ENCODE assay signal across 11 cellular contexts in the genomic region with DNA sequence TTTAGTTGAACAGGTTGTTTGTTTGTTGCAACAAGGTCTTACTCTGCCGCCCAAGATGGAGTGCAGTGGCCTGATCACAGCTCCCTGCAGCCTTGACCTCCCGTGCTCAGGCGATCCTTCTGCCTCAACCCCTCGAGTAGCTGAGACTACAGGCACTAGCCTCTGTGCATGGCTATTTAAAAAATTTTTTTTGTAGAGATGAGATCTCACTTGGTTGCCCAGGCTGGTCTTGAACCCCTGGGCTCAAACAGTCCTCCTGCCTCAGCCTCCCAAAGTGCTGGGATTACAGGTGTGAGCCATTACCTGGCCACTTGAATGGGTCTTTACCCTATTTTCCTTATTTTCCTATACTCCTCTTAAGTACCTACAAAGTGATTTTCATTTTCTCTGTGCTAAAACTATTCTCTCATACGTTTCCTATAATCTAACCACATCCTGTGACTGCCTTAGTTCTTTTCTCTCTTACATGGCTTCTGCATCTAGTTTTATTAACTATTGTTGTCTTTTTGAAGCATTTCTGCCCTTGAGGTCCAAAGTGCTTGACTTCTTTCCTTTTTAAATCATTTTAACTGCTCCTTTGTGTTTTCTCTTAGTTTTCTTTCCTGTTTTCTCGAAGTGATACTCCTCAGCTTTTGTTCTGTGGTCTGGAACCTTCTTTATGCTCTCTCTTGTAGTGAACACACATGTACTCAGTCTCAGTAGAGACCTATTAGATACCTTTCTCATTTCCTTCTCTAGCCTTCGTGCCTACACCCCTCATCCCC. TPM values are rescaled to one million over a fixed set of nuclear protein-coding genes. Genes with fewer than 3 reads are reported as not detected.
DNase-seq lines count a peak whose midpoint lies in the region; ATAC-seq and TF ChIP-seq lines count a peak whose summit lies in the region.
"Had no signal": no experiment of that assay in that cellular context is flagged by ENCODE, and none has a peak within 500 bp of the region (broad histone marks: within the 10 kb centered on the region; RNA-seq: fewer than 3 reads in every experiment).

No MANE protein-coding gene starts in this region.

- H3K79me2 ChIP-seq in GM23248 (ENCODE audit: insufficient read depth) (peaks cover 81% of the 10 kb centered on the region), Karpas-422 (ENCODE audit: low read length) (peaks cover 98% of the 10 kb centered on the region)

- H3F3A ChIP-seq in GM23248 (ENCODE audit: insufficient read depth), result no peaks in the 10 kb centered on the region

- CTCF ChIA-PET in naive thymus-derived CD4-positive, alpha-beta T cell (lab: Charles Lee), result no interaction called here
- CTCF ChIA-PET in HEK293T (lab: Yijun Ruan, JAX), result interaction anchor here (1.1 kb wide), 1 partner anchor 105 kb away, joined by 3 read pairs; no protein-coding TSS in a partner anchor

- H3K9me3 ChIP-seq in naive thymus-derived CD4-positive, alpha-beta T cell (ENCODE audit: control insufficient read depth in 2 of 3, low read length in 3 of 3), result peaks cover 0 to 4% (median 0%) of the 10 kb centered on the region in 3 experiments
- H3K9me3 ChIP-seq in GM23248 (ENCODE audit: low read depth) (no peaks in the 10 kb centered on the region), Karpas-422 (ENCODE audit: low read length) (no peaks in the 10 kb centered on the region)

- no peak overlapping the region for H3K4me2 ChIP-seq in GM23248 (ENCODE audit: unreplicated experiment)
- no peak overlapping the region for H3K4me2 ChIP-seq in Karpas-422 (ENCODE audit: low read depth, low read length, poor library complexity, severe bottlenecking)

- no peaks in the 10 kb centered on the region for H3K27me3 Mint-ChIP-seq in naive thymus-derived CD4-positive, alpha-beta T cell

- H3K27ac ChIP-seq in naive thymus-derived CD4-positive, alpha-beta T cell (ENCODE audit: low read depth, low read length), result peak overlapping the region; percentile 67
- H3K27ac ChIP-seq in GM23248, result no peak overlapping the region
- no peak overlapping the region for H3K27ac ChIP-seq in Karpas-422 (ENCODE audit: low read length)

- no peak overlapping the region for H3K9ac ChIP-seq in GM23248
- H3K9ac ChIP-seq in Karpas-422 (ENCODE audit: low read length), result no peak overlapping the region

- in situ Hi-C loops in GM23248 (cut with MboI), result no loop called here

- peaks cover 5 to 59% (median 31%) of the 10 kb centered on the region in 5 donors for H3K36me3 Mint-ChIP-seq in naive thymus-derived CD4-positive, alpha-beta T cell

- intact Hi-C loops in naive thymus-derived CD4-positive, alpha-beta T cell (cut with micrococcal nuclease), result loop anchor here (1.0 to 10.0 kb wide), 7 partner anchors 9 to 1064 kb away; partner anchors contain the start of genes CHURC1 (in 2 of the 2), MAX (in 2 of the 2), RAB15 (in 2 of the 2) and FNTB (in 1 of the 2)

- peak overlapping the region; percentile 16 for H3K4me3 ChIP-seq in naive thymus-derived CD4-positive, alpha-beta T cell (ENCODE audit: low read length)
- H3K4me3 ChIP-seq in GM23248 (no peak overlapping the region), Karpas-422 (ENCODE audit: low read length) (no peak overlapping the region)

- peak; percentile 73 for ATAC-seq in GM18867 (IDR thresholded peaks at IDR 0.05; ENCODE audit: unreplicated experiment)
- ATAC-seq in GM21529 (IDR thresholded peaks at IDR 0.05; ENCODE audit: unreplicated experiment), result peak; percentile 89
- ATAC-seq in HG03378 (IDR thresholded peaks at IDR 0.05; ENCODE audit: unreplicated experiment), result peak; percentile 67
- ATAC-seq in naive thymus-derived CD4-positive, alpha-beta T cell, result peak; percentile 84

- H4K20me1 ChIP-seq in GM23248 (ENCODE audit: insufficient read depth) (no peaks in the 10 kb centered on the region), Karpas-422 (ENCODE audit: insufficient read depth, low read depth, low read length) (peaks cover 17% of the 10 kb centered on the region)

- WGBS in GM23248 (ENCODE audit: low coverage in 1 of 2, low lambda C conversion rate in 2 of 2, missing lambda C conversion rate in 2 of 2), 2 experiments, result 95% methylated on average over 7 of the region's 7 CpGs

- H3K9me2 ChIP-seq in GM23248 (ENCODE audit: insufficient read depth), result no peaks in the 10 kb centered on the region
- no peaks in the 10 kb centered on the region for H3K9me2 ChIP-seq in Karpas-422 (replicated peaks; ENCODE audit: insufficient read depth, low read length)

- H3K36me3 ChIP-seq in naive thymus-derived CD4-positive, alpha-beta T cell (ENCODE audit: control insufficient read depth in 2 of 3, insufficient read depth in 3 of 3, low read length in 3 of 3), result peaks cover 8 to 31% (median 25%) of the 10 kb centered on the region in 3 experiments
- H3K36me3 ChIP-seq in GM23248 (ENCODE audit: low read depth) (peaks cover 63% of the 10 kb centered on the region), Karpas-422 (ENCODE audit: insufficient read depth, low read length) (peaks cover 95% of the 10 kb centered on the region)

- H2AFZ ChIP-seq in GM23248 (no peak overlapping the region), Karpas-422 (ENCODE audit: low read length) (no peak overlapping the region)

- no peak overlapping the region for H3K4me3 Mint-ChIP-seq in naive thymus-derived CD4-positive, alpha-beta T cell
- H3K4me3 Mint-ChIP-seq: neural crest cell had no signal

- H3K27me3 ChIP-seq in naive thymus-derived CD4-positive, alpha-beta T cell (ENCODE audit: control insufficient read depth in 2 of 2, insufficient read depth in 2 of 2, low read length in 2 of 2), result no peaks in the 10 kb centered on the region
- no peaks in the 10 kb centered on the region for H3K27me3 ChIP-seq in GM23248 (replicated peaks; ENCODE audit: insufficient read depth)
- no peaks in the 10 kb centered on the region for H3K27me3 ChIP-seq in Karpas-422 (ENCODE audit: low read length)

- no peaks in the 10 kb centered on the region for H3K9me3 Mint-ChIP-seq in naive thymus-derived CD4-positive, alpha-beta T cell
- H3K9me3 Mint-ChIP-seq: neural crest cell had no signal

- POLR2A ChIA-PET in naive thymus-derived CD4-positive, alpha-beta T cell (lab: Charles Lee), result interaction anchor here (0.6 to 6.5 kb wide), 8 partner anchors 8 to 1278 kb away, joined by 3 to 86 read pairs (median 4); partner anchors contain the start of gene CHURC1
- POLR2A ChIA-PET in HEK293T (lab: Yijun Ruan, JAX), result interaction anchor here (1.8 to 2.2 kb wide), 2 partner anchors 8 to 14 kb away, joined by 5 to 10 read pairs; partner anchors contain the start of gene CHURC1

- peaks cover 17 to 36% (median 29%) of the 10 kb centered on the region in 7 donors for H3K4me1 Mint-ChIP-seq in naive thymus-derived CD4-positive, alpha-beta T cell

- peak in 7 of 9 donors; percentile 28 to 81 (median 76) for DNase-seq in naive thymus-derived CD4-positive, alpha-beta T cell
- DNase-seq in HEK293T (ENCODE audit: extremely low spot score) (no peak), MV-4-11 (lab: John Stamatoyannopoulos, UW) (no peak), GM23248 (no peak), Karpas-422 (no peak)
- DNase-seq: NCI-H2081; stimulated activated CD4-positive, alpha-beta T cell treated with anti-CD3 and anti-CD28 coated beads, Interleukin-4, amount 100 ng/mL, for 1 hour had no signal

- H3K4me1 ChIP-seq in naive thymus-derived CD4-positive, alpha-beta T cell (ENCODE audit: control insufficient read depth in 2 of 2, insufficient read depth in 2 of 2, low read length in 2 of 2), result peaks cover 40 to 68% of the 10 kb centered on the region in 2 donors
- H3K4me1 ChIP-seq in GM23248 (ENCODE audit: insufficient read depth) (peaks cover 7% of the 10 kb centered on the region; the same call in 1 of the 2 replicates), Karpas-422 (ENCODE audit: low read length) (no peaks in the 10 kb centered on the region)

- no peak overlapping the region for H3K27ac Mint-ChIP-seq in naive thymus-derived CD4-positive, alpha-beta T cell

TF ChIP-seq in HEK293T, 16 proteins besides CTCF, POLR2A, EP300 and RAD21 (continues in another document):
- TF ChIP-seq ZNF384 (IDR thresholded peaks at IDR 0.05), result no peak
- TF ChIP-seq CTBP1 (IDR thresholded peaks at IDR 0.05; ENCODE audit: borderline replicate concordance), result no peak
- TF ChIP-seq L3MBTL2 (conservative IDR thresholded peaks at IDR 0.05), result no peak
- TF ChIP-seq SUZ12 (IDR thresholded peaks at IDR 0.05), result no peak
- no peak for TF ChIP-seq ARNT (IDR thresholded peaks at IDR 0.05)
- TF ChIP-seq SP1 (IDR thresholded peaks at IDR 0.05), result no peak

RNA-seq across cellular contexts. Expression of gene GPX2, which starts 14.1 kb away (rescaled TPM):
- not detected for total RNA-seq in naive thymus-derived CD4-positive, alpha-beta T cell
- polyA plus RNA-seq in naive thymus-derived CD4-positive, alpha-beta T cell, result not detected
- total RNA-seq in GM23248 (2014; rRNA removed; shearing (Covaris generic)), result not detected in 2 replicates
- not detected in 2 replicates for polyA plus RNA-seq in GM23248 (2016; fragmentation: Nextera tagmentation; extraction: Ambion mirVana)
- not detected in 2 replicates for total RNA-seq in Karpas-422 (2014; rRNA removed; shearing (Covaris generic); ENCODE audit: low replicate concordance)
- total RNA-seq: neural crest cell had no signal

RNA-seq across cellular contexts. Expression of gene CHURC1, which starts 14.2 kb away (rescaled TPM):
- 100 to 1,000 TPM in 2 of 5 experiments, 10 to 100 TPM in 3; 71.9 to 117 (median 80.7) TPM for total RNA-seq in naive thymus-derived CD4-positive, alpha-beta T cell
- 100 to 1,000 TPM; 177 to 204 TPM for polyA plus RNA-seq in naive thymus-derived CD4-positive, alpha-beta T cell
- total RNA-seq in GM23248 (2014; rRNA removed; shearing (Covaris generic)), result 69.1 and 74.5 TPM in 2 replicates
- polyA plus RNA-seq in GM23248 (2016; fragmentation: Nextera tagmentation; extraction: Ambion mirVana), result 152 and 162 TPM in 2 replicates
- 84.9 and 136 TPM in 2 replicates for total RNA-seq in Karpas-422 (2014; rRNA removed; shearing (Covaris generic); ENCODE audit: low replicate concordance)

RNA-seq across cellular contexts. Expression of gene RAB15, which starts 43.7 kb away (rescaled TPM):
- 1 to 10 TPM; 4.9 to 7.1 (median 5.9) TPM for total RNA-seq in naive thymus-derived CD4-positive, alpha-beta T cell
- polyA plus RNA-seq in naive thymus-derived CD4-positive, alpha-beta T cell, result 10 to 100 TPM in 1 of 2 donors, 1 to 10 TPM in 1; 4.7 to 11.1 TPM
- total RNA-seq in GM23248 (2014; rRNA removed; shearing (Covaris generic)), result 3.5 and 4.3 TPM in 2 replicates
- 2.0 and 2.8 TPM in 2 replicates for polyA plus RNA-seq in GM23248 (2016; fragmentation: Nextera tagmentation; extraction: Ambion mirVana)
- total RNA-seq in Karpas-422 (2014; rRNA removed; shearing (Covaris generic); ENCODE audit: low replicate concordance), result 0.83 and 1.2 TPM in 2 replicates

RNA-seq across cellular contexts. Expression of gene SPTB, which starts 48.7 kb away (rescaled TPM):
- total RNA-seq in naive thymus-derived CD4-positive, alpha-beta T cell, result under 1 TPM in 3 of 5 experiments, not detected in 2; 0.05 to 0.12 (median 0.05) TPM
- polyA plus RNA-seq in naive thymus-derived CD4-positive, alpha-beta T cell, result not detected
- total RNA-seq in GM23248 (2014; rRNA removed; shearing (Covaris generic)), result 0.11 and 0.51 TPM in 2 replicates
- polyA plus RNA-seq in GM23248 (2016; fragmentation: Nextera tagmentation; extraction: Ambion mirVana), result 0.06 TPM in 1 of 2 replicates, not detected in the other
- total RNA-seq in Karpas-422 (2014; rRNA removed; shearing (Covaris generic); ENCODE audit: low replicate concordance), result not detected in 2 replicates

RNA-seq across cellular contexts. Expression of gene FNTB, which starts 58.3 kb away (rescaled TPM):
- total RNA-seq in naive thymus-derived CD4-positive, alpha-beta T cell, result 10 to 100 TPM; 10.4 to 19.7 (median 12.9) TPM
- 1 to 10 TPM; 4.0 to 7.7 TPM for polyA plus RNA-seq in naive thymus-derived CD4-positive, alpha-beta T cell
- 12.1 and 15.5 TPM in 2 replicates for total RNA-seq in GM23248 (2014; rRNA removed; shearing (Covaris generic))
- polyA plus RNA-seq in GM23248 (2016; fragmentation: Nextera tagmentation; extraction: Ambion mirVana), result 19.5 and 23.7 TPM in 2 replicates
- 15.2 and 16.0 TPM in 2 replicates for total RNA-seq in Karpas-422 (2014; rRNA removed; shearing (Covaris generic); ENCODE audit: low replicate concordance)

Comparison
In these comparisons a context has a peak if more than half of its experiments do, and no peak if none do; other contexts are left out.
1. DNase-seq: peak in naive thymus-derived CD4-positive, alpha-beta T cell (7 of 9); none in HEK293T (single experiment), MV-4-11 (single experiment), GM23248 (single experiment) and Karpas-422 (single experiment).
2. Peak in every context shown above with its lines, with median percentiles within 50 percentile points of each other: ATAC-seq.